Comparison of ENCODE assay signal across 18 cellular contexts in genomic region chr20:61733891-61734732, GRCh38.
A peak's percentile ranks its signal among the peaks of the same experiment; 100 is the strongest.
DNase-seq lines count a peak whose midpoint lies in the region; ATAC-seq, FAIRE-seq and TF ChIP-seq lines count a peak whose summit lies in the region.
"Had no signal": no experiment of that assay in that cellular context is flagged by ENCODE, and none has a peak within 500 bp of the region (broad histone marks: within the 10 kb centered on the region; RNA-seq: fewer than 3 reads in every experiment).

No MANE protein-coding gene starts in this region.

- no peaks in the 10 kb centered on the region for H3K79me1 ChIP-seq in neuronal stem cell (ENCODE audit: low read depth, low read length)

- H3K9me3 ChIP-seq in BLaER1 (no peaks in the 10 kb centered on the region), Panc1 (ENCODE audit: control insufficient read depth, insufficient read depth, low read depth, low read length) (no peaks in the 10 kb centered on the region), kidney (ENCODE audit: control insufficient read depth in 1 of 2, low read length in 2 of 2) (no peaks in the 10 kb centered on the region), neuronal stem cell (replicated peaks in 1 of 2; ENCODE audit: control insufficient read depth in 2 of 2, insufficient read depth in 1 of 2, low read depth in 1 of 2, low read length in 2 of 2) (peaks cover 0 to 2% of the 10 kb centered on the region in 2 donors)

- H3K27me3 ChIP-seq in BLaER1 (0 out of 2 replicates have a peak, but pooled peaks cover 10% of the 10 kb centered on the region), Panc1 (ENCODE audit: control insufficient read depth, insufficient read depth, low read length) (peaks cover 3% of the 10 kb centered on the region; the same call in 1 of the 2 replicates), neuronal stem cell (ENCODE audit: control insufficient read depth in 3 of 3, insufficient read depth in 3 of 3, low read depth in 1 of 3, low read length in 3 of 3) (no peaks in the 10 kb centered on the region)

- POLR2A ChIA-PET in Panc1 (lab: Charles Lee), result no interaction called here

- intact Hi-C loops in Panc1 (cut with micrococcal nuclease; ENCODE audit: unreplicated experiment) (no loop called here), kidney (cut with DNase I) (no loop called here)

- H2BK120ac ChIP-seq in neuronal stem cell (ENCODE audit: low read depth, low read length), result no peak overlapping the region

- CTCF ChIA-PET in Panc1 (lab: Charles Lee), result no interaction called here

- H3K9ac ChIP-seq in BLaER1, result peak overlapping the region; percentile 30; the same call in 1 of the 2 replicates
- no peak overlapping the region for H3K9ac ChIP-seq in kidney (ENCODE audit: low read length in 2 of 2)
- H3K9ac ChIP-seq in neuronal stem cell (ENCODE audit: low read depth, low read length, poor library complexity), result peak overlapping the region; percentile 22

- in situ Hi-C loops in Panc1 (cut with HindIII; ENCODE audit: low pct_unique_long_range_greater_than_20kb, low sequenced_read_pairs), result no loop called here

- H3K18ac ChIP-seq in neuronal stem cell (ENCODE audit: low read length), result peak overlapping the region; percentile 76

- H3K4ac ChIP-seq in neuronal stem cell (ENCODE audit: low read length), result no peak overlapping the region

- H3K36me3 ChIP-seq in BLaER1, result no peaks in the 10 kb centered on the region
- no peaks in the 10 kb centered on the region for H3K36me3 ChIP-seq in Panc1 (ENCODE audit: control insufficient read depth, insufficient read depth, low read length)
- no peaks in the 10 kb centered on the region for H3K36me3 ChIP-seq in kidney (ENCODE audit: control insufficient read depth in 1 of 2, insufficient read depth in 2 of 2, low read length in 2 of 2)
- no peaks in the 10 kb centered on the region for H3K36me3 ChIP-seq in neuronal stem cell (replicated peaks in 1 of 2; ENCODE audit: control insufficient read depth in 2 of 2, insufficient read depth in 2 of 2, low read length in 2 of 2)

- TF ChIP-seq POLR2A in H54 (IDR thresholded peaks at IDR 0.05; ENCODE audit: low read depth, low read length), result no peak

- H4K8ac ChIP-seq in neuronal stem cell (ENCODE audit: low read depth, low read length), result no peak overlapping the region

- H2BK12ac ChIP-seq in neuronal stem cell (ENCODE audit: low read length), result peak overlapping the region; percentile 82

- ATAC-seq in Panc1, result 0 out of 2 replicates have a peak, but pooled peaks have one; percentile 19

- no peak overlapping the region for H4K91ac ChIP-seq in neuronal stem cell (ENCODE audit: low read depth, low read length, poor library complexity)

- no TSS peak for BruUV-seq in Panc1 (replicated peaks; lab: Mats Ljungman, UMichigan)

- H3K4me1 ChIP-seq in BLaER1 (peaks cover 70% of the 10 kb centered on the region), Panc1 (ENCODE audit: control insufficient read depth, insufficient read depth, low read length) (no peaks in the 10 kb centered on the region), kidney (ENCODE audit: control insufficient read depth in 1 of 2, insufficient read depth in 1 of 2, low read depth in 1 of 2, low read length in 2 of 2) (no peaks in the 10 kb centered on the region), neuronal stem cell (ENCODE audit: control insufficient read depth in 2 of 2, insufficient read depth in 1 of 2, low read depth in 1 of 2, low read length in 2 of 2) (peaks cover 20 to 21% of the 10 kb centered on the region in 2 donors)

- H2BK5ac ChIP-seq in neuronal stem cell (ENCODE audit: low read length), result peak overlapping the region; percentile 19

- peak overlapping the region; percentile 97 for H3K4me2 ChIP-seq in BLaER1
- no peak overlapping the region for H3K4me2 ChIP-seq in neuronal stem cell (ENCODE audit: insufficient read depth, low read length, poor library complexity, severe bottlenecking)

- H2AFZ ChIP-seq in neuronal stem cell (ENCODE audit: low read length), result peak overlapping the region; percentile 57

- no peak overlapping the region for H2BK15ac ChIP-seq in neuronal stem cell (ENCODE audit: low read length)

- FAIRE-seq in kidney (lab: Jason Lieb, UNC), result no peak
- FAIRE-seq in H54 (lab: Jason Lieb, UNC), result no peak
- FAIRE-seq: A204.1, H1 had no signal

- DNase-seq in Panc1 (ENCODE audit: low read depth, low spot score), result no peak
- peak; percentile 54 for DNase-seq in kidney
- DNase-seq in neuronal stem cell (ENCODE audit: low spot score), result no peak
- DNase-seq in H54 (ENCODE audit: insufficient read length, low spot score), result no peak
- no peak for DNase-seq in GM20000 (ENCODE audit: low spot score)
- DNase-seq in NCI-H2081 treated with DMSO at 0.1 percent for 48 hours (lab: John Stamatoyannopoulos, UW), result no peak
- no peak for DNase-seq in mesenteric fat pad (ENCODE audit: low spot score)
- DNase-seq: CD4-positive, CD25-positive, alpha-beta regulatory T cell; EL; GF-D8; NCI-H1105; NCI-H1694; NCI-H446 treated with DMSO at 0.1 percent for 48 hours; NCI-H526 treated with DMSO at 0.1 percent for 48 hours; SIG-M5 had no signal

- H3K23ac ChIP-seq in neuronal stem cell (ENCODE audit: low read depth, low read length, poor library complexity), result no peak overlapping the region

- no CpG with 5 or more reads among the region's 28 CpGs for WGBS in neuronal stem cell (ENCODE audit: extremely low coverage in 2 of 2, insufficient read length in 2 of 2, insufficient replicate concordance in 1 of 2), 2 donors

- H3K14ac ChIP-seq in neuronal stem cell (ENCODE audit: low read length), result no peak overlapping the region

- H3K27ac ChIP-seq in BLaER1, result peak overlapping the region; percentile 29; the same call in 1 of the 2 replicates
- no peak overlapping the region for H3K27ac ChIP-seq in Panc1 (ENCODE audit: low read length)
- no peak overlapping the region for H3K27ac ChIP-seq in kidney (ENCODE audit: low read depth in 2 of 2, low read length in 2 of 2)
- H3K27ac ChIP-seq in neuronal stem cell (replicated peaks; ENCODE audit: low read length), result no peak overlapping the region

- no peak overlapping the region for H2AK5ac ChIP-seq in neuronal stem cell (ENCODE audit: low read depth, low read length)

- H4K20me1 ChIP-seq in BLaER1, result peaks cover 40% of the 10 kb centered on the region

- peak overlapping the region; percentile 38; the same call in 1 of the 2 replicates for H3K4me3 ChIP-seq in BLaER1
- no peak overlapping the region for H3K4me3 ChIP-seq in Panc1 (ENCODE audit: low read depth in 2 of 2, low read length in 2 of 2)
- H3K4me3 ChIP-seq in kidney (ENCODE audit: low read length in 2 of 2), result no peak overlapping the region
- H3K4me3 ChIP-seq in neuronal stem cell (ENCODE audit: low read length in 2 of 2), result no peak overlapping the region

- TF ChIP-seq CTCF in Panc1 (IDR thresholded peaks at IDR 0.05), result no peak
- TF ChIP-seq CTCF in kidney (IDR thresholded peaks at IDR 0.05; ENCODE audit: borderline replicate concordance, extremely low read depth, insufficient read depth), result no peak
- TF ChIP-seq CTCF in GM20000 (IDR thresholded peaks at IDR 0.05; ENCODE audit: extremely low read depth, missing control alignments), result no peak

Comparison
In these comparisons a context has a peak if more than half of its experiments do, and no peak if none do; other contexts are left out.
1. H3K9ac ChIP-seq: peak in BLaER1 (single experiment) and neuronal stem cell (single experiment); none in kidney (0 of 2).